ENCODE assay signal across 8 cellular contexts in the genomic region with DNA sequence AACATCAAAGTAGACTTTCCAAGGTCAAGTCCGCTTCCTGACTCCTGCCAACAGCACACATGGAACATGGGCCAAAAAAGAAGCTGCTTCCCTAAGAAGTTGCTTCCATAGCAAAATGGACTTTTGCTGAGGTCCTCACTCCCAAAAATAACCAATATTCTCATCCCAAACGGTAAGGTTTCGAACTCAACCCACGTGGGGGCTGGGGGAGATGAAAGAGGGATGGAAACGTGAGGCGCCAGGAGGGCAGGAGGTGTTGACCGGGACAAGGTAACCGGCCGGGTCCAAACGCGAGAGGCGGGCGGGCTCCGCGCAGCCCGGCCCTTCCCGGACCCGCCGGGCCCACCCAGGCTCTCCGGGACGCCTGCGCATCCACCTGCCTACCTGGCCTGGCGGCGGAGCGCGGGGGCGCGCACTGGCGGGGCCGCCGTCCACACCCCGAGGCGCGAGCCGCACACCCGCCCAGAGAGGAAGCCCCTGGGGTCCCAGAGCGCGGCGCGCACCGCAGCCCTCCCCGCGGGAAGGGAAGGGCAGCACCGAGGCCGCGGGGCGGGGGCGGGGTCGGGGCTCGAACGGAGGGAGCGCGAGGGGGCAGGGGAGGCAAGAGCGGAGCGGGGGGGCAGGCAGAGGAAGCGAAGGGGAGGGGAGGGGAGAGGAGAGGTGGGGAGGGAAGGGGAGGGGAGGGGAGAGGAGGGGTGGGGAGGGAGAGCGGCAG. TPM values are rescaled to one million over a fixed set of nuclear protein-coding genes. Genes with fewer than 3 reads are reported as not detected.
DNase-seq lines count a peak whose midpoint lies in the region; ATAC-seq and TF ChIP-seq lines count a peak whose summit lies in the region.

No MANE protein-coding gene starts in this region.

- peaks cover 33% of the 10 kb centered on the region for H3K79me2 ChIP-seq in ACC112 (ENCODE audit: control insufficient read depth, insufficient read depth, low read length, unreplicated experiment)
- H3K79me2 ChIP-seq in trophoblast cell (ENCODE audit: control insufficient read depth, insufficient read depth, low read length, poor library complexity) = peaks cover 6% of the 10 kb centered on the region

- peaks cover 10% of the 10 kb centered on the region for H3K79me1 ChIP-seq in trophoblast cell (ENCODE audit: low read length)

- no CpG with 5 or more reads among the region's 57 CpGs for WGBS in trophoblast cell (ENCODE audit: extremely low coverage, insufficient coverage, insufficient read length)

- H3K4me3 Mint-ChIP-seq in type B pancreatic cell = peak overlapping the region; percentile 94

- peaks cover 6% of the 10 kb centered on the region for H3K36me3 Mint-ChIP-seq in type B pancreatic cell

- peak overlapping the region; percentile 93 for H3K18ac ChIP-seq in trophoblast cell (ENCODE audit: low read length)

- no peaks in the 10 kb centered on the region for H3K9me3 ChIP-seq in trophoblast cell (ENCODE audit: insufficient read depth, low read depth, low read length)

- H3K23ac ChIP-seq in trophoblast cell (ENCODE audit: low read length) = no peak overlapping the region

- H2BK120ac ChIP-seq in trophoblast cell (ENCODE audit: insufficient read depth, low read length, poor library complexity) = no peak overlapping the region

- no peaks in the 10 kb centered on the region for H3K27me3 ChIP-seq in ACC112 (ENCODE audit: insufficient read depth, low read length)
- no peaks in the 10 kb centered on the region for H3K27me3 ChIP-seq in trophoblast cell (ENCODE audit: insufficient read depth, low read length)

- peak overlapping the region; percentile 33 for H2BK12ac ChIP-seq in trophoblast cell (ENCODE audit: low read length)

- DNase-seq in OCI-M1 (lab: John Stamatoyannopoulos, UW) = peak; percentile 65
- DNase-seq in activated effector memory CD4-positive, alpha-beta T cell treated with Interleukin-2 at 50 U/mL for 16 hours = peak; percentile 52
- DNase-seq in globus pallidus (ENCODE audit: low spot score) = peak; percentile 15
- DNase-seq in trophoblast cell = peak in 1 of 2 donors; percentile 27
- DNase-seq in type B pancreatic cell (ENCODE audit: extremely low spot score, unreplicated experiment) = peak; percentile 77

- peak overlapping the region; percentile 70 for H3K4ac ChIP-seq in trophoblast cell (ENCODE audit: low read depth, low read length)

- peak overlapping the region; percentile 80 for H3K4me3 ChIP-seq in ACC112 (ENCODE audit: low read depth, low read length)
- peak overlapping the region; percentile 99 for H3K4me3 ChIP-seq in trophoblast cell (ENCODE audit: low read depth, low read length)

- no peaks in the 10 kb centered on the region for H3K4me1 Mint-ChIP-seq in type B pancreatic cell (ENCODE audit: unreplicated experiment)

- H3K27ac ChIP-seq in ACC112 (ENCODE audit: low read depth, low read length) (no peak overlapping the region), trophoblast cell (ENCODE audit: low read depth, low read length) (peak overlapping the region; percentile 14)

- H3K14ac ChIP-seq in trophoblast cell (ENCODE audit: low read length) = peak overlapping the region; percentile 81

- peak overlapping the region; percentile 31 for H4K91ac ChIP-seq in trophoblast cell (ENCODE audit: low read depth, low read length)

- 0 out of 2 replicates have a peak, but pooled peaks cover 6% of the 10 kb centered on the region for H3K36me3 ChIP-seq in ACC112 (ENCODE audit: insufficient read depth, low read length)
- no peaks in the 10 kb centered on the region for H3K36me3 ChIP-seq in trophoblast cell (ENCODE audit: control insufficient read depth in 1 of 2, insufficient read depth in 2 of 2, low read length in 2 of 2)

- peak overlapping the region; percentile 16 for H4K12ac ChIP-seq in trophoblast cell (ENCODE audit: low read depth, low read length)

- H3K4me1 ChIP-seq in ACC112 (ENCODE audit: control insufficient read depth, insufficient read depth, low read length, unreplicated experiment) (peaks cover 4% of the 10 kb centered on the region), trophoblast cell (ENCODE audit: control insufficient read depth in 1 of 2, insufficient read depth in 2 of 2, low read length in 2 of 2) (peaks cover 0 to 3% of the 10 kb centered on the region in 2 experiments)

- peak overlapping the region; percentile 86 for H3K27ac Mint-ChIP-seq in type B pancreatic cell

- H3K9me3 Mint-ChIP-seq in type B pancreatic cell = no peaks in the 10 kb centered on the region

- peak overlapping the region; percentile 18 for H3K9ac ChIP-seq in trophoblast cell (ENCODE audit: low read length)

- no peak overlapping the region for H2BK5ac ChIP-seq in trophoblast cell (ENCODE audit: low read depth, low read length, poor library complexity)

- no peak for TF ChIP-seq CTCF in type B pancreatic cell (conservative IDR thresholded peaks at IDR 0.05)

- peak overlapping the region; percentile 88 for H2AK5ac ChIP-seq in trophoblast cell (ENCODE audit: low read length)

- no peaks in the 10 kb centered on the region for H3K27me3 Mint-ChIP-seq in type B pancreatic cell

- peak overlapping the region; percentile 55 for H4K8ac ChIP-seq in trophoblast cell (ENCODE audit: low read depth, low read length)

- H2AFZ ChIP-seq in ACC112 (ENCODE audit: low read length, unreplicated experiment) = peak overlapping the region; percentile 19
- peak overlapping the region; percentile 98 for H2AFZ ChIP-seq in trophoblast cell (ENCODE audit: insufficient read depth, low read length, poor library complexity)

- peak overlapping the region; percentile 75 for H3K4me2 ChIP-seq in trophoblast cell (ENCODE audit: low read length)

- ATAC-seq in GM18868 (IDR thresholded peaks at IDR 0.05; ENCODE audit: unreplicated experiment) (peak; percentile 26), HG03135 (IDR thresholded peaks at IDR 0.05; ENCODE audit: unreplicated experiment) (peak; percentile 21)

RNA-seq across cellular contexts. Expression of gene LMBR1, which starts 0.7 kb away (rescaled TPM):
- 25.7 and 29.0 TPM in 2 replicates for polyA plus RNA-seq in trophoblast cell (2013)
- total RNA-seq in type B pancreatic cell (ENCODE audit: low replicate concordance) = 69.1 and 74.1 TPM in 2 replicates

RNA-seq across cellular contexts. Expression of gene NOM1, which starts 57.3 kb away (rescaled TPM):
- polyA plus RNA-seq in trophoblast cell (2013) = 8.4 and 9.2 TPM in 2 replicates
- 22.3 and 26.9 TPM in 2 replicates for total RNA-seq in type B pancreatic cell (ENCODE audit: low replicate concordance)
